11 cellular contexts compared by ENCODE assay signal in genomic region chr20:20489623-20490341, GRCh38.
A peak's percentile ranks its signal among the peaks of the same experiment; 100 is the strongest.
DNase-seq lines count a peak whose midpoint lies in the region; ATAC-seq, FAIRE-seq and TF ChIP-seq lines count a peak whose summit lies in the region.
"Had no signal": no experiment of that assay in that cellular context is flagged by ENCODE, and none has a peak within 500 bp of the region (broad histone marks: within the 10 kb centered on the region; RNA-seq: fewer than 3 reads in every experiment).

No MANE protein-coding gene starts in this region.

- peak; percentile 53 for ATAC-seq in GM18505 (IDR thresholded peaks at IDR 0.05; ENCODE audit: unreplicated experiment)
- ATAC-seq in GM19452 (IDR thresholded peaks at IDR 0.05; ENCODE audit: unreplicated experiment): peak; percentile 26
- peak; percentile 41 for ATAC-seq in HG03064 (IDR thresholded peaks at IDR 0.05; ENCODE audit: low read depth, unreplicated experiment)
- no peak for ATAC-seq in left colon
- ATAC-seq in gastrocnemius medialis: no peak

- peaks cover 19% of the 10 kb centered on the region for H3K4me1 Mint-ChIP-seq in astrocyte (ENCODE audit: low read depth, unreplicated experiment)

- H3K4me1 ChIP-seq in astrocyte (ENCODE audit: insufficient read depth, low read length): peaks cover 38% of the 10 kb centered on the region
- H3K4me1 ChIP-seq in gastrocnemius medialis: peaks cover 0 to 10% of the 10 kb centered on the region in 2 donors
- H3K4me1 ChIP-seq: spleen had no signal

- no peak for TF ChIP-seq POLR2A in GM18505 (IDR thresholded peaks at IDR 0.05; ENCODE audit: borderline replicate concordance, extremely low read depth, insufficient read depth, insufficient read length)
- TF ChIP-seq POLR2A in gastrocnemius medialis (IDR thresholded peaks at IDR 0.05): no peak

- intact Hi-C loops in left colon (cut with DNase I, micrococcal nuclease) (no loop called here), gastrocnemius medialis (cut with DNase I; ENCODE audit: low total_unique reads) (no loop called here)

- no peaks in the 10 kb centered on the region for H3K79me2 ChIP-seq in astrocyte (ENCODE audit: insufficient read depth, low read length)

- H3K9me3 ChIP-seq in astrocyte (ENCODE audit: insufficient read depth, low read depth, low read length): no peaks in the 10 kb centered on the region
- H3K9me3 ChIP-seq in gastrocnemius medialis: no peaks in the 10 kb centered on the region
- H3K9me3 ChIP-seq: spleen had no signal

- no peak overlapping the region for H3K4me3 Mint-ChIP-seq in astrocyte (ENCODE audit: unreplicated experiment)

- FAIRE-seq in astrocyte (lab: Jason Lieb, UNC): no peak

- peak overlapping the region; percentile 55 for H3K4me2 ChIP-seq in astrocyte (ENCODE audit: low read length)

- H3K36me3 ChIP-seq in astrocyte (ENCODE audit: insufficient read depth, low read length): no peaks in the 10 kb centered on the region
- peaks cover 0 to 46% of the 10 kb centered on the region in 2 donors for H3K36me3 ChIP-seq in gastrocnemius medialis

- H3K9me3 Mint-ChIP-seq in astrocyte (ENCODE audit: unreplicated experiment): peaks cover 11% of the 10 kb centered on the region

- H3K27me3 ChIP-seq in astrocyte (ENCODE audit: insufficient read depth, low read length) (no peaks in the 10 kb centered on the region), gastrocnemius medialis (no peaks in the 10 kb centered on the region)
- H3K27me3 ChIP-seq: spleen had no signal

- no peak overlapping the region for H3K9ac ChIP-seq in astrocyte (ENCODE audit: low read length)

- H3K27me3 Mint-ChIP-seq in astrocyte (ENCODE audit: low read depth, unreplicated experiment): no peaks in the 10 kb centered on the region

- in situ Hi-C loops in gastrocnemius medialis (cut with MboI; ENCODE audit: low sequenced_read_pairs in 4 of 4): no loop called here

- no peak for TF ChIP-seq CTCF in astrocyte (IDR thresholded peaks at IDR 0.05; ENCODE audit: insufficient read depth, low read depth, low read length)
- no peak for TF ChIP-seq CTCF in gastrocnemius medialis (IDR thresholded peaks at IDR 0.05 in 4 of 5, conservative IDR thresholded peaks at IDR 0.05 in 1 of 5)

- no peaks in the 10 kb centered on the region for H4K20me1 ChIP-seq in astrocyte (ENCODE audit: insufficient read depth, low read length)

- no peak overlapping the region for H2AFZ ChIP-seq in astrocyte (ENCODE audit: low read depth, low read length)

- no peak for DNase-seq in astrocyte (ENCODE audit: low read depth)
- DNase-seq in stimulated activated CD4-positive, alpha-beta T cell treated with anti-CD3 and anti-CD28 coated beads, Interleukin-4, amount 100 ng/mL, for 1 hour: no peak
- DNase-seq in left colon: no peak
- DNase-seq in gastrocnemius medialis: no peak
- DNase-seq in stimulated activated CD4-positive, alpha-beta T cell treated with anti-CD3 and anti-CD28 coated beads, Interleukin-4, amount 100 ng/mL, for 4 hours: no peak
- DNase-seq: hypothalamus; spleen; stimulated activated naive CD4-positive, alpha-beta T cell treated with Interleukin-2 at 50 U/mL for 16 hours had no signal

- no peak overlapping the region for H3K27ac Mint-ChIP-seq in astrocyte (ENCODE audit: unreplicated experiment)

- peaks cover 6% of the 10 kb centered on the region for H3K36me3 Mint-ChIP-seq in astrocyte (ENCODE audit: low read depth, unreplicated experiment)

- H3K27ac ChIP-seq in astrocyte (ENCODE audit: low read depth, low read length): peak overlapping the region; percentile 10
- no peak overlapping the region for H3K27ac ChIP-seq in gastrocnemius medialis
- H3K27ac ChIP-seq: spleen had no signal

- H3K4me3 ChIP-seq in astrocyte (ENCODE audit: insufficient read depth, low read depth, low read length) (no peak overlapping the region), gastrocnemius medialis (no peak overlapping the region)
- H3K4me3 ChIP-seq: spleen had no signal

Comparison
In these comparisons a context has a peak if more than half of its experiments do, and no peak if none do; other contexts are left out.
1. ATAC-seq: peak in GM18505 (single experiment), GM19452 (single experiment) and HG03064 (single experiment); none in left colon (single experiment) and gastrocnemius medialis (0 of 2).